Comparison of ENCODE assay signal across 11 cellular contexts in genomic region chr12:93438266-93439050, GRCh38. TPM values are rescaled to one million over a fixed set of nuclear protein-coding genes. Genes with fewer than 3 reads are reported as not detected.
DNase-seq lines count a peak whose midpoint lies in the region; ATAC-seq and TF ChIP-seq lines count a peak whose summit lies in the region.
"Had no signal": no experiment of that assay in that cellular context is flagged by ENCODE, and none has a peak within 500 bp of the region (broad histone marks: within the 10 kb centered on the region; RNA-seq: fewer than 3 reads in every experiment).

No MANE protein-coding gene starts in this region.

- no peak overlapping the region for H2AFZ ChIP-seq in neuronal stem cell (ENCODE audit: low read length)

- H2BK15ac ChIP-seq in neuronal stem cell (ENCODE audit: low read length) = no peak overlapping the region

- no peaks in the 10 kb centered on the region for H3K9me3 ChIP-seq in Caco-2
- H3K9me3 ChIP-seq in HUES48 (ENCODE audit: control insufficient read depth, insufficient read depth, low read length) = no peaks in the 10 kb centered on the region
- peaks cover 0 to 4% of the 10 kb centered on the region in 2 donors for H3K9me3 ChIP-seq in neuronal stem cell (replicated peaks in 1 of 2; ENCODE audit: control insufficient read depth in 2 of 2, insufficient read depth in 1 of 2, low read depth in 1 of 2, low read length in 2 of 2)

- no peaks in the 10 kb centered on the region for H3K27me3 Mint-ChIP-seq in Caco-2 (ENCODE audit: insufficient read depth, unreplicated experiment)
- H3K27me3 Mint-ChIP-seq in activated T-helper 2 cell treated with anti-CD3 and anti-CD28 coated beads, Interferon-gamma antibody, Interleukin-2, Interleukin-4, amounts not matched to agents 10 μg/mL and 5 μg/mL and 100 μg/mL, durations not matched to agents 14 hours and 24 hours and 36 hours (ENCODE audit: low read depth) = no peaks in the 10 kb centered on the region
- no peaks in the 10 kb centered on the region for H3K27me3 Mint-ChIP-seq in nephron progenitor cell (ENCODE audit: low read depth, poor library complexity)

- H3K27ac ChIP-seq in HUES48 (ENCODE audit: low read depth, low read length) (no peak overlapping the region), neuronal stem cell (replicated peaks; ENCODE audit: low read length) (no peak overlapping the region)

- no peak overlapping the region for H3K4ac ChIP-seq in neuronal stem cell (ENCODE audit: low read length)

- H3K79me1 ChIP-seq in neuronal stem cell (ENCODE audit: low read depth, low read length) = peaks cover 4% of the 10 kb centered on the region

- no peak for TF ChIP-seq CTCF in Caco-2 (IDR thresholded peaks at IDR 0.05; ENCODE audit: insufficient read depth in 1 of 2, low read depth in 1 of 2, low read length in 1 of 2, severe bottlenecking in 1 of 2, unreplicated experiment in 1 of 2)
- no peak for TF ChIP-seq CTCF in nephron progenitor cell (IDR thresholded peaks at IDR 0.05)

- POLR2A ChIA-PET in Caco-2 (lab: Charles Lee) = no interaction called here

- intact Hi-C loops in Caco-2 (cut with micrococcal nuclease; ENCODE audit: unreplicated experiment) = no loop called here
- intact Hi-C loops in activated T-helper 2 cell treated with anti-CD3 and anti-CD28 coated beads, Interferon-gamma antibody, Interleukin-2, Interleukin-4, amounts not matched to agents 10 μg/mL and 5 μg/mL and 100 μg/mL, durations not matched to agents 14 hours and 24 hours and 36 hours (cut with micrococcal nuclease) = loop anchor here (10.0 kb wide), 2 partner anchors 346 to 1776 kb away; partner anchors contain the start of genes FGD6 and VEZT

- H3K27me3 ChIP-seq in Caco-2 (replicated peaks; ENCODE audit: control insufficient read depth, insufficient read depth, low read length) = no peaks in the 10 kb centered on the region
- no peaks in the 10 kb centered on the region for H3K27me3 ChIP-seq in HUES48 (ENCODE audit: control insufficient read depth, insufficient read depth, low read length)
- no peaks in the 10 kb centered on the region for H3K27me3 ChIP-seq in neuronal stem cell (ENCODE audit: control insufficient read depth in 3 of 3, insufficient read depth in 3 of 3, low read depth in 1 of 3, low read length in 3 of 3)

- no peak overlapping the region for H3K23ac ChIP-seq in neuronal stem cell (ENCODE audit: low read depth, low read length, poor library complexity)

- H3K9me3 Mint-ChIP-seq in Caco-2 (ENCODE audit: unreplicated experiment) (no peaks in the 10 kb centered on the region), nephron progenitor cell (peaks cover 16% of the 10 kb centered on the region)
- H3K9me3 Mint-ChIP-seq in activated T-helper 2 cell treated with anti-CD3 and anti-CD28 coated beads, Interferon-gamma antibody, Interleukin-2, Interleukin-4, amounts not matched to agents 10 μg/mL and 5 μg/mL and 100 μg/mL, durations not matched to agents 14 hours and 24 hours and 36 hours = no peaks in the 10 kb centered on the region

- WGBS in neuronal stem cell (ENCODE audit: extremely low coverage in 2 of 2, insufficient read length in 2 of 2, insufficient replicate concordance in 1 of 2), 2 donors = 100% methylated on average over 1 of the region's 3 CpGs; no CpG with 5 or more reads in 1 of the 2 donors

- H4K91ac ChIP-seq in neuronal stem cell (ENCODE audit: low read depth, low read length, poor library complexity) = no peak overlapping the region

- H3K4me2 ChIP-seq in neuronal stem cell (ENCODE audit: insufficient read depth, low read length, poor library complexity, severe bottlenecking) = no peak overlapping the region

- no peak overlapping the region for H2BK120ac ChIP-seq in neuronal stem cell (ENCODE audit: low read depth, low read length)

- CTCF ChIA-PET in Caco-2 (lab: Charles Lee) = no interaction called here

- BruUV-seq in Caco-2 (replicated peaks; lab: Mats Ljungman, UMichigan) = no TSS peak

- H3K9ac ChIP-seq in HUES48 (ENCODE audit: low read depth, low read length) (0 out of 2 replicates have a peak overlapping the region, but pooled peaks have one; percentile 6), neuronal stem cell (ENCODE audit: low read depth, low read length, poor library complexity) (no peak overlapping the region)

- DNase-seq in Caco-2 (no peak), nephron progenitor cell (no peak), neuronal stem cell (ENCODE audit: low spot score) (no peak), NCI-H526 (lab: John Stamatoyannopoulos, UW) (no peak)
- no peak for DNase-seq in activated T-helper 2 cell treated with anti-CD3 and anti-CD28 coated beads, Interferon-gamma antibody, Interleukin-2, Interleukin-4, amounts not matched to agents 10 μg/mL and 5 μg/mL and 100 μg/mL, durations not matched to agents 14 hours and 24 hours and 36 hours (ENCODE audit: low spot score)
- DNase-seq: erythroblast, H9, mesenchymal stem cell, NCI-H2029 treated with DMSO at 0.1 percent for 48 hours had no signal

- H3K4me3 ChIP-seq in Caco-2 (ENCODE audit: low read depth, low read length) (no peak overlapping the region), HUES48 (ENCODE audit: low read depth, low read length) (no peak overlapping the region), neuronal stem cell (ENCODE audit: low read length in 2 of 2) (no peak overlapping the region)

- H3K4me1 Mint-ChIP-seq in Caco-2 (ENCODE audit: low read depth, unreplicated experiment) (peaks cover 44% of the 10 kb centered on the region), nephron progenitor cell (peaks cover 49% of the 10 kb centered on the region)
- H3K4me1 Mint-ChIP-seq in activated T-helper 2 cell treated with anti-CD3 and anti-CD28 coated beads, Interferon-gamma antibody, Interleukin-2, Interleukin-4, amounts not matched to agents 10 μg/mL and 5 μg/mL and 100 μg/mL, durations not matched to agents 14 hours and 24 hours and 36 hours (ENCODE audit: low read depth) = peaks cover 52% of the 10 kb centered on the region

- H3K4me1 ChIP-seq in Caco-2 (peaks cover 17% of the 10 kb centered on the region), HUES48 (ENCODE audit: control insufficient read depth, insufficient read depth, low read length) (peaks cover 41% of the 10 kb centered on the region), neuronal stem cell (ENCODE audit: control insufficient read depth in 2 of 2, insufficient read depth in 1 of 2, low read depth in 1 of 2, low read length in 2 of 2) (peaks cover 9% of the 10 kb centered on the region in 2 donors)

- H3K4me3 Mint-ChIP-seq in Caco-2 (ENCODE audit: unreplicated experiment) (peak overlapping the region; percentile 0), nephron progenitor cell (peak overlapping the region; percentile 6)
- peak overlapping the region; percentile 5 for H3K4me3 Mint-ChIP-seq in activated T-helper 2 cell treated with anti-CD3 and anti-CD28 coated beads, Interferon-gamma antibody, Interleukin-2, Interleukin-4, amounts not matched to agents 10 μg/mL and 5 μg/mL and 100 μg/mL, durations not matched to agents 14 hours and 24 hours and 36 hours (ENCODE audit: low read depth)

- H3K36me3 Mint-ChIP-seq in Caco-2 (ENCODE audit: insufficient read depth, unreplicated experiment) = peaks cover 11% of the 10 kb centered on the region
- peaks cover 16% of the 10 kb centered on the region for H3K36me3 Mint-ChIP-seq in activated T-helper 2 cell treated with anti-CD3 and anti-CD28 coated beads, Interferon-gamma antibody, Interleukin-2, Interleukin-4, amounts not matched to agents 10 μg/mL and 5 μg/mL and 100 μg/mL, durations not matched to agents 14 hours and 24 hours and 36 hours (ENCODE audit: low read depth)
- peaks cover 27% of the 10 kb centered on the region for H3K36me3 Mint-ChIP-seq in nephron progenitor cell (ENCODE audit: low read depth)

- no peak overlapping the region for H2AK5ac ChIP-seq in neuronal stem cell (ENCODE audit: low read depth, low read length)

- no peak for ATAC-seq in HG02973 (IDR thresholded peaks at IDR 0.05; ENCODE audit: unreplicated experiment)

- no peak overlapping the region for H3K18ac ChIP-seq in neuronal stem cell (ENCODE audit: low read length)

- no peak overlapping the region for H2BK12ac ChIP-seq in neuronal stem cell (ENCODE audit: low read length)

- no peak overlapping the region for H3K27ac Mint-ChIP-seq in Caco-2 (ENCODE audit: unreplicated experiment)
- no peak overlapping the region for H3K27ac Mint-ChIP-seq in activated T-helper 2 cell treated with anti-CD3 and anti-CD28 coated beads, Interferon-gamma antibody, Interleukin-2, Interleukin-4, amounts not matched to agents 10 μg/mL and 5 μg/mL and 100 μg/mL, durations not matched to agents 14 hours and 24 hours and 36 hours
- H3K27ac Mint-ChIP-seq in nephron progenitor cell = peak overlapping the region; percentile 11

- no peak overlapping the region for H3K14ac ChIP-seq in neuronal stem cell (ENCODE audit: low read length)

- no peak overlapping the region for H2BK5ac ChIP-seq in neuronal stem cell (ENCODE audit: low read length)

- H3K36me3 ChIP-seq in Caco-2 (ENCODE audit: control insufficient read depth, insufficient read depth, low read length) (no peaks in the 10 kb centered on the region), HUES48 (ENCODE audit: control insufficient read depth, insufficient read depth, low read length) (no peaks in the 10 kb centered on the region), neuronal stem cell (replicated peaks in 1 of 2; ENCODE audit: control insufficient read depth in 2 of 2, insufficient read depth in 2 of 2, low read length in 2 of 2) (no peaks in the 10 kb centered on the region)

- no peak overlapping the region for H4K8ac ChIP-seq in neuronal stem cell (ENCODE audit: low read depth, low read length)

RNA-seq across cellular contexts. Expression of gene UBE2N, which starts 3.3 kb away (rescaled TPM):
- total RNA-seq in Caco-2 (2022) = 146 and 153 TPM in 2 replicates
- 258 and 261 TPM in 2 replicates for total RNA-seq in activated T-helper 2 cell treated with anti-CD3 and anti-CD28 coated beads, Interferon-gamma antibody, Interleukin-2, Interleukin-4, amounts not matched to agents 10 μg/mL and 5 μg/mL and 100 μg/mL, durations not matched to agents 14 hours and 24 hours and 36 hours
- polyA plus RNA-seq in neuronal stem cell (2013, experiment 1 of 2) = 174 TPM
- polyA plus RNA-seq in neuronal stem cell (2013, experiment 2 of 2) = 180 TPM

RNA-seq across cellular contexts. Expression of gene MRPL42, which starts 28.9 kb away (rescaled TPM):
- total RNA-seq in Caco-2 (2022) = 77.0 and 78.2 TPM in 2 replicates
- total RNA-seq in activated T-helper 2 cell treated with anti-CD3 and anti-CD28 coated beads, Interferon-gamma antibody, Interleukin-2, Interleukin-4, amounts not matched to agents 10 μg/mL and 5 μg/mL and 100 μg/mL, durations not matched to agents 14 hours and 24 hours and 36 hours = 80.5 and 89.3 TPM in 2 replicates
- 127 TPM for polyA plus RNA-seq in neuronal stem cell (2013, experiment 1 of 2)
- polyA plus RNA-seq in neuronal stem cell (2013, experiment 2 of 2) = 137 TPM
